ENCODE assay signal across 1 cellular context in genomic region chr3:179071161-179071568, GRCh38.
A peak's percentile ranks its signal among the peaks of the same experiment; 100 is the strongest.
TF ChIP-seq lines count a peak whose summit lies in the region.

No MANE protein-coding gene starts in this region.

TF ChIP-seq in K562, 482 proteins besides CTCF, POLR2A, EP300 and RAD21 (continued from another document):
- 0 out of 2 replicates have a peak, but pooled peaks have one; percentile 17 for TF ChIP-seq RREB1 (CRISPR knock-in tag; IDR thresholded peaks at IDR 0.05)
- no peak for TF ChIP-seq U2AF1 (optimal IDR thresholded peaks at IDR 0.05; ENCODE audit: low read depth, low read length)
- TF ChIP-seq STAT5B (CRISPR knock-in tag; IDR thresholded peaks at IDR 0.05), result no peak
- TF ChIP-seq EGR1 (conservative IDR thresholded peaks at IDR 0.05), result 0 out of 2 replicates have a peak, but pooled peaks have one; percentile 12
- TF ChIP-seq MTF1 (CRISPR knock-in tag; IDR thresholded peaks at IDR 0.05; ENCODE audit: borderline replicate concordance), result no peak
- peak in 1 of 2 experiments; percentile 31; a peak in 2 of 4 replicates for TF ChIP-seq RCOR1 (IDR thresholded peaks at IDR 0.05; ENCODE audit: borderline replicate concordance in 1 of 2, low read depth in 2 of 2, low read length in 2 of 2)
- TF ChIP-seq RFX7 (CRISPR knock-in tag; IDR thresholded peaks at IDR 0.05), result no peak
- no peak for TF ChIP-seq RERE (CRISPR knock-in tag; IDR thresholded peaks at IDR 0.05; ENCODE audit: borderline replicate concordance)
- TF ChIP-seq TAF1 (IDR thresholded peaks at IDR 0.05; ENCODE audit: control insufficient read depth, extremely low read depth, insufficient read depth, low read length, severe bottlenecking), result no peak
- 0 out of 2 replicates have a peak, but pooled peaks have one; percentile 9 for TF ChIP-seq CBFA2T2 (conservative IDR thresholded peaks at IDR 0.05)
- no peak for TF ChIP-seq FOXA1 (IDR thresholded peaks at IDR 0.05; ENCODE audit: borderline replicate concordance)
- TF ChIP-seq ATF2 (CRISPR knock-in tag; IDR thresholded peaks at IDR 0.05), result no peak
- TF ChIP-seq XRCC3 (IDR thresholded peaks at IDR 0.05), result no peak
- no peak for TF ChIP-seq ARID1B (IDR thresholded peaks at IDR 0.05)
- no peak for TF ChIP-seq SP1 (CRISPR knock-in tag; IDR thresholded peaks at IDR 0.05)
- TF ChIP-seq FOXM1 (IDR thresholded peaks at IDR 0.05; ENCODE audit: low read depth), result no peak
- TF ChIP-seq FOXM1 (CRISPR knock-in tag; IDR thresholded peaks at IDR 0.05; ENCODE audit: low read depth), result no peak
- no peak for TF ChIP-seq GATA2 (CRISPR knock-in tag; IDR thresholded peaks at IDR 0.05)
- no peak for TF ChIP-seq ZNF140 (CRISPR knock-in tag; IDR thresholded peaks at IDR 0.05)
- no peak for TF ChIP-seq KAT7 (CRISPR knock-in tag; IDR thresholded peaks at IDR 0.05; ENCODE audit: borderline replicate concordance)
- TF ChIP-seq CHCHD3 (CRISPR knock-in tag; IDR thresholded peaks at IDR 0.05), result no peak
- no peak for TF ChIP-seq ZNF347 (CRISPR knock-in tag; IDR thresholded peaks at IDR 0.05; ENCODE audit: low read depth)
- no peak for TF ChIP-seq KLF1 (tag; IDR thresholded peaks at IDR 0.05)
- TF ChIP-seq ZNF740 (CRISPR knock-in tag; IDR thresholded peaks at IDR 0.05), result no peak
- TF ChIP-seq ZNF740 (tag; IDR thresholded peaks at IDR 0.05), result no peak
- TF ChIP-seq CBFA2T3 (IDR thresholded peaks at IDR 0.05), result 0 out of 2 replicates have a peak, but pooled peaks have one; percentile 15
- no peak; the same call in 1 of the 2 replicates for TF ChIP-seq TEAD4 (IDR thresholded peaks at IDR 0.05; ENCODE audit: low read length)
- TF ChIP-seq TEAD4 (CRISPR knock-in tag; IDR thresholded peaks at IDR 0.05; ENCODE audit: borderline replicate concordance), result no peak
- TF ChIP-seq AFF1 (IDR thresholded peaks at IDR 0.05; ENCODE audit: low read depth in 1 of 2, partially characterized antibody in 2 of 2), result peak in 1 of 2 experiments; percentile 26
- TF ChIP-seq KDM1A (IDR thresholded peaks at IDR 0.05), result peak; percentile 92 to 93
- TF ChIP-seq C11orf30 (IDR thresholded peaks at IDR 0.05; ENCODE audit: low read depth), result no peak
